8 cellular contexts compared by ENCODE assay signal in genomic region chr12:89882051-89882450, GRCh38.
DNase-seq lines count a peak whose midpoint lies in the region; ATAC-seq and TF ChIP-seq lines count a peak whose summit lies in the region.
"Had no signal": no experiment of that assay in that cellular context is flagged by ENCODE, and none has a peak within 500 bp of the region (broad histone marks: within the 10 kb centered on the region; RNA-seq: fewer than 3 reads in every experiment).

No MANE protein-coding gene starts in this region.

- H4K20me1 ChIP-seq in OCI-LY7 (ENCODE audit: insufficient read depth, low read length): no peaks in the 10 kb centered on the region

- peaks cover 0 to 7% (median 0%) of the 10 kb centered on the region in 11 donors for H3K9me3 Mint-ChIP-seq in naive thymus-derived CD4-positive, alpha-beta T cell
- peaks cover 4% of the 10 kb centered on the region for H3K9me3 Mint-ChIP-seq in type B pancreatic cell

- peaks cover 23 to 62% (median 57%) of the 10 kb centered on the region in 7 donors for H3K4me1 Mint-ChIP-seq in naive thymus-derived CD4-positive, alpha-beta T cell
- peaks cover 33% of the 10 kb centered on the region for H3K4me1 Mint-ChIP-seq in type B pancreatic cell (ENCODE audit: unreplicated experiment)

- H3K27ac ChIP-seq in OCI-LY7 (ENCODE audit: low read depth, low read length, poor library complexity, severe bottlenecking): no peak overlapping the region
- peak overlapping the region; percentile 28 for H3K27ac ChIP-seq in naive thymus-derived CD4-positive, alpha-beta T cell (ENCODE audit: low read depth, low read length)

- H3K27ac Mint-ChIP-seq in naive thymus-derived CD4-positive, alpha-beta T cell: peak overlapping the region; percentile 82 to 95 (median 91)
- no peak overlapping the region for H3K27ac Mint-ChIP-seq in type B pancreatic cell

- H3K36me3 ChIP-seq in OCI-LY7 (ENCODE audit: insufficient read depth, low read length): no peaks in the 10 kb centered on the region
- H3K36me3 ChIP-seq in naive thymus-derived CD4-positive, alpha-beta T cell (ENCODE audit: control insufficient read depth in 2 of 3, insufficient read depth in 3 of 3, low read length in 3 of 3): no peaks in the 10 kb centered on the region

- no peak overlapping the region for H3K4me3 ChIP-seq in OCI-LY7 (ENCODE audit: low read depth, low read length, poor library complexity, severe bottlenecking)
- no peak overlapping the region for H3K4me3 ChIP-seq in naive thymus-derived CD4-positive, alpha-beta T cell (ENCODE audit: low read length)

- H3K4me2 ChIP-seq in OCI-LY7 (ENCODE audit: low read length): no peak overlapping the region

- H3K9me2 ChIP-seq in OCI-LY7 (ENCODE audit: insufficient read depth, low read length): no peaks in the 10 kb centered on the region

- CTCF ChIA-PET in OCI-LY7 (lab: Charles Lee; ENCODE audit: unreplicated experiment): no interaction called here
- CTCF ChIA-PET in naive thymus-derived CD4-positive, alpha-beta T cell (lab: Charles Lee): no interaction called here

- peak overlapping the region; percentile 93; the same call in 1 of the 2 replicates for H2AFZ ChIP-seq in OCI-LY7 (ENCODE audit: low read length)

- no peaks in the 10 kb centered on the region for H3K27me3 ChIP-seq in naive thymus-derived CD4-positive, alpha-beta T cell (ENCODE audit: control insufficient read depth in 2 of 2, insufficient read depth in 2 of 2, low read length in 2 of 2)

- peaks cover 46% of the 10 kb centered on the region for H3K4me1 ChIP-seq in OCI-LY7 (ENCODE audit: insufficient read depth, low read length, poor library complexity, severe bottlenecking)
- H3K4me1 ChIP-seq in naive thymus-derived CD4-positive, alpha-beta T cell (ENCODE audit: control insufficient read depth in 2 of 2, insufficient read depth in 2 of 2, low read length in 2 of 2): peaks cover 31 to 36% of the 10 kb centered on the region in 2 donors

- peaks cover 0 to 3% (median 0%) of the 10 kb centered on the region in 5 donors for H3K27me3 Mint-ChIP-seq in naive thymus-derived CD4-positive, alpha-beta T cell
- no peaks in the 10 kb centered on the region for H3K27me3 Mint-ChIP-seq in type B pancreatic cell

- no peaks in the 10 kb centered on the region for H3K9me3 ChIP-seq in OCI-LY7 (ENCODE audit: low read length)
- no peaks in the 10 kb centered on the region for H3K9me3 ChIP-seq in naive thymus-derived CD4-positive, alpha-beta T cell (ENCODE audit: control insufficient read depth in 2 of 3, low read length in 3 of 3)

- TF ChIP-seq CTCF in OCI-LY7 (conservative IDR thresholded peaks at IDR 0.05; ENCODE audit: low read length) (no peak), type B pancreatic cell (conservative IDR thresholded peaks at IDR 0.05) (no peak)

- POLR2A ChIA-PET in OCI-LY7 (lab: Charles Lee): interaction anchor here (0.9 to 3.3 kb wide), 4 partner anchors 16 to 80 kb away, joined by 3 to 9 read pairs (median 6); no protein-coding TSS in a partner anchor
- POLR2A ChIA-PET in naive thymus-derived CD4-positive, alpha-beta T cell (lab: Charles Lee): interaction anchor here (1.0 to 2.7 kb wide), 4 partner anchors 10 to 173 kb away, joined by 3 to 19 read pairs (median 12); partner anchors contain the start of gene ATP2B1

- no peaks in the 10 kb centered on the region for H3K79me2 ChIP-seq in OCI-LY7 (ENCODE audit: insufficient read depth, low read depth, low read length)

- peak overlapping the region in 7 of 10 donors; percentile 30 to 83 (median 75) for H3K4me3 Mint-ChIP-seq in naive thymus-derived CD4-positive, alpha-beta T cell
- no peak overlapping the region for H3K4me3 Mint-ChIP-seq in type B pancreatic cell

- ATAC-seq in GM18511 (IDR thresholded peaks at IDR 0.05; ENCODE audit: unreplicated experiment): peak; percentile 52
- ATAC-seq in GM21737 (IDR thresholded peaks at IDR 0.05; ENCODE audit: unreplicated experiment): peak; percentile 37
- peak; percentile 31 for ATAC-seq in naive thymus-derived CD4-positive, alpha-beta T cell

- BruUV-seq in OCI-LY7 (replicated peaks; lab: Mats Ljungman, UMichigan): no TSS peak

- H3K36me3 Mint-ChIP-seq in naive thymus-derived CD4-positive, alpha-beta T cell: peaks cover 0 to 15% (median 0%) of the 10 kb centered on the region in 5 donors
- H3K36me3 Mint-ChIP-seq in type B pancreatic cell: no peaks in the 10 kb centered on the region

- intact Hi-C loops in OCI-LY7 (cut with micrococcal nuclease; ENCODE audit: unreplicated experiment): no loop called here
- intact Hi-C loops in naive thymus-derived CD4-positive, alpha-beta T cell (cut with micrococcal nuclease): loop anchor here (1.0 to 5.0 kb wide), 2 partner anchors 11 to 125 kb away; no protein-coding TSS in a partner anchor

- DNase-seq in OCI-LY7 (ENCODE audit: low spot score): no peak
- no peak for DNase-seq in naive thymus-derived CD4-positive, alpha-beta T cell
- DNase-seq in anterior cingulate cortex (lab: John Stamatoyannopoulos, UW): no peak
- DNase-seq in NCI-H2171 treated with DMSO at 0.1 percent for 48 hours (lab: John Stamatoyannopoulos, UW): no peak
- no peak for DNase-seq in type B pancreatic cell (ENCODE audit: extremely low spot score, unreplicated experiment)
- DNase-seq: NCI-H1417 treated with DMSO at 0.1 percent for 48 hours had no signal
